ENCODE assay signal across 1 cellular context in genomic region chr12:76698316-76698715, GRCh38.
TF ChIP-seq lines count a peak whose summit lies in the region.

No MANE protein-coding gene starts in this region.

TF ChIP-seq in SK-N-SH treated with all-trans-retinoic acid at 6 μM for 48 hours, 23 proteins besides CTCF, POLR2A, EP300 and RAD21 (continued from another document):
- TF ChIP-seq TSHZ2 (CRISPR knock-in tag; IDR thresholded peaks at IDR 0.05) (no peak), SNAI2 (CRISPR knock-in tag; IDR thresholded peaks at IDR 0.05) (no peak), PPARA (CRISPR knock-in tag; IDR thresholded peaks at IDR 0.05; ENCODE audit: borderline replicate concordance) (no peak), ZNF70 (CRISPR knock-in tag; IDR thresholded peaks at IDR 0.05) (no peak), CSRNP3 (CRISPR knock-in tag; IDR thresholded peaks at IDR 0.05) (no peak), ZNF565 (CRISPR knock-in tag; conservative IDR thresholded peaks at IDR 0.05; ENCODE audit: low read depth) (no peak), BACH2 (CRISPR knock-in tag; IDR thresholded peaks at IDR 0.05; ENCODE audit: borderline replicate concordance) (no peak), ZFP3 (CRISPR knock-in tag; IDR thresholded peaks at IDR 0.05) (no peak), RARB (CRISPR knock-in tag; IDR thresholded peaks at IDR 0.05) (no peak), ZC3H10 (CRISPR knock-in tag; IDR thresholded peaks at IDR 0.05) (no peak)
